ENCODE assay signal across 1 cellular context in the genomic region with DNA sequence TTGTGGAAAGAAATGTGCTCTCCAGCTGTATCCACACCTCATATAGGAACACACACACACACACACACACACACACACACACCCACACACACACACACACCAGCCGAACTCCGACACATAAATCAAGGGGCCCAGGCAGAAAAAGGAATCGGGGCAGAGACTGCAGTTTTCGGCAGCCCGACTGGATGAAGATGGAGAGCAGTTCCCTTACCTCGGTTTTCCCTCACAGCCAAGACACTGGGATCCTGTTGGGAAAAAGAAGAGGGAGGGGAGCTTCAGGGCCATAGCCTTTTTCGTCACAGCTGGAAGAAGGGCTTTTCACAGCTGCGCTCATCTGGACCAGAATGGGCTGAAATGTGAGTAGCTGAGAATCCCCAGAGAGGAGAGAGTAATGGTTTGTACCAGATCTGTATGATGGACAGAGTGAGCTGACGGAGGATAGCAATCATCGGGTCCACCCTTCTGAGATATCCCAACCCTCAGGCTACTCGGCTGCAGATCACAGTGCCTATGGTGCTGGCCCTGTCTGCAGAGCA.
TF ChIP-seq lines count a peak whose summit lies in the region.

No MANE protein-coding gene starts in this region.

TF ChIP-seq in GM23338, 12 proteins besides CTCF, POLR2A, EP300 and RAD21 (continued from another document):
- TF ChIP-seq, protein P1, sequence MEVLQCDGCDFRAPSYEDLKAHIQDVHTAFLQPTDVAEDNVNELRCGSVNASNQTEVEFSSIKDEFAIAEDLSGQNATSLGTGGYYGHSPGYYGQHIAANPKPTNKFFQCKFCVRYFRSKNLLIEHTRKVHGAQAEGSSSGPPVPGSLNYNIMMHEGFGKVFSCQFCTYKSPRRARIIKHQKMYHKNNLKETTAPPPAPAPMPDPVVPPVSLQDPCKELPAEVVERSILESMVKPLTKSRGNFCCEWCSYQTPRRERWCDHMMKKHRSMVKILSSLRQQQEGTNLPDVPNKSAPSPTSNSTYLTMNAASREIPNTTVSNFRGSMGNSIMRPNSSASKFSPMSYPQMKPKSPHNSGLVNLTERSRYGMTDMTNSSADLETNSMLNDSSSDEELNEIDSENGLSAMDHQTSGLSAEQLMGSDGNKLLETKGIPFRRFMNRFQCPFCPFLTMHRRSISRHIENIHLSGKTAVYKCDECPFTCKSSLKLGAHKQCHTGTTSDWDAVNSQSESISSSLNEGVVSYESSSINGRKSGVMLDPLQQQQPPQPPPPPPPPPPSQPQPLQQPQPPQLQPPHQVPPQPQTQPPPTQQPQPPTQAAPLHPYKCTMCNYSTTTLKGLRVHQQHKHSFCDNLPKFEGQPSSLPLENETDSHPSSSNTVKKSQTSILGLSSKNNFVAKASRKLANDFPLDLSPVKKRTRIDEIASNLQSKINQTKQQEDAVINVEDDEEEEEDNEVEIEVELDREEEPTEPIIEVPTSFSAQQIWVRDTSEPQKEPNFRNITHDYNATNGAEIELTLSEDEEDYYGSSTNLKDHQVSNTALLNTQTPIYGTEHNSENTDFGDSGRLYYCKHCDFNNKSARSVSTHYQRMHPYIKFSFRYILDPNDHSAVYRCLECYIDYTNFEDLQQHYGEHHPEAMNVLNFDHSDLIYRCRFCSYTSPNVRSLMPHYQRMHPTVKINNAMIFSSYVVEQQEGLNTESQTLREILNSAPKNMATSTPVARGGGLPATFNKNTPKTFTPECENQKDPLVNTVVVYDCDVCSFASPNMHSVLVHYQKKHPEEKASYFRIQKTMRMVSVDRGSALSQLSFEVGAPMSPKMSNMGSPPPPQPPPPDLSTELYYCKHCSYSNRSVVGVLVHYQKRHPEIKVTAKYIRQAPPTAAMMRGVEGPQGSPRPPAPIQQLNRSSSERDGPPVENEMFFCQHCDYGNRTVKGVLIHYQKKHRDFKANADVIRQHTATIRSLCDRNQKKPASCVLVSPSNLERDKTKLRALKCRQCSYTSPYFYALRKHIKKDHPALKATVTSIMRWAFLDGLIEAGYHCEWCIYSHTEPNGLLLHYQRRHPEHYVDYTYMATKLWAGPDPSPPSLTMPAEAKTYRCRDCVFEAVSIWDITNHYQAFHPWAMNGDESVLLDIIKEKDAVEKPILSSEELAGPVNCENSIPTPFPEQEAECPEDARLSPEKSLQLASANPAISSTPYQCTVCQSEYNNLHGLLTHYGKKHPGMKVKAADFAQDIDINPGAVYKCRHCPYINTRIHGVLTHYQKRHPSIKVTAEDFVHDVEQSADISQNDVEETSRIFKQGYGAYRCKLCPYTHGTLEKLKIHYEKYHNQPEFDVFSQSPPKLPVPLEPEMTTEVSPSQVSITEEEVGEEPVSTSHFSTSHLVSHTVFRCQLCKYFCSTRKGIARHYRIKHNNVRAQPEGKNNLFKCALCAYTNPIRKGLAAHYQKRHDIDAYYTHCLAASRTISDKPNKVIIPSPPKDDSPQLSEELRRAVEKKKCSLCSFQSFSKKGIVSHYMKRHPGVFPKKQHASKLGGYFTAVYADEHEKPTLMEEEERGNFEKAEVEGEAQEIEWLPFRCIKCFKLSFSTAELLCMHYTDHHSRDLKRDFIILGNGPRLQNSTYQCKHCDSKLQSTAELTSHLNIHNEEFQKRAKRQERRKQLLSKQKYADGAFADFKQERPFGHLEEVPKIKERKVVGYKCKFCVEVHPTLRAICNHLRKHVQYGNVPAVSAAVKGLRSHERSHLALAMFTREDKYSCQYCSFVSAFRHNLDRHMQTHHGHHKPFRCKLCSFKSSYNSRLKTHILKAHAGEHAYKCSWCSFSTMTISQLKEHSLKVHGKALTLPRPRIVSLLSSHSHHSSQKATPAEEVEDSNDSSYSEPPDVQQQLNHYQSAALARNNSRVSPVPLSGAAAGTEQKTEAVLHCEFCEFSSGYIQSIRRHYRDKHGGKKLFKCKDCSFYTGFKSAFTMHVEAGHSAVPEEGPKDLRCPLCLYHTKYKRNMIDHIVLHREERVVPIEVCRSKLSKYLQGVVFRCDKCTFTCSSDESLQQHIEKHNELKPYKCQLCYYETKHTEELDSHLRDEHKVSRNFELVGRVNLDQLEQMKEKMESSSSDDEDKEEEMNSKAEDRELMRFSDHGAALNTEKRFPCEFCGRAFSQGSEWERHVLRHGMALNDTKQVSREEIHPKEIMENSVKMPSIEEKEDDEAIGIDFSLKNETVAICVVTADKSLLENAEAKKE (CRISPR knock-in tag; IDR thresholded peaks at IDR 0.05): no peak
- TF ChIP-seq, protein P2, sequence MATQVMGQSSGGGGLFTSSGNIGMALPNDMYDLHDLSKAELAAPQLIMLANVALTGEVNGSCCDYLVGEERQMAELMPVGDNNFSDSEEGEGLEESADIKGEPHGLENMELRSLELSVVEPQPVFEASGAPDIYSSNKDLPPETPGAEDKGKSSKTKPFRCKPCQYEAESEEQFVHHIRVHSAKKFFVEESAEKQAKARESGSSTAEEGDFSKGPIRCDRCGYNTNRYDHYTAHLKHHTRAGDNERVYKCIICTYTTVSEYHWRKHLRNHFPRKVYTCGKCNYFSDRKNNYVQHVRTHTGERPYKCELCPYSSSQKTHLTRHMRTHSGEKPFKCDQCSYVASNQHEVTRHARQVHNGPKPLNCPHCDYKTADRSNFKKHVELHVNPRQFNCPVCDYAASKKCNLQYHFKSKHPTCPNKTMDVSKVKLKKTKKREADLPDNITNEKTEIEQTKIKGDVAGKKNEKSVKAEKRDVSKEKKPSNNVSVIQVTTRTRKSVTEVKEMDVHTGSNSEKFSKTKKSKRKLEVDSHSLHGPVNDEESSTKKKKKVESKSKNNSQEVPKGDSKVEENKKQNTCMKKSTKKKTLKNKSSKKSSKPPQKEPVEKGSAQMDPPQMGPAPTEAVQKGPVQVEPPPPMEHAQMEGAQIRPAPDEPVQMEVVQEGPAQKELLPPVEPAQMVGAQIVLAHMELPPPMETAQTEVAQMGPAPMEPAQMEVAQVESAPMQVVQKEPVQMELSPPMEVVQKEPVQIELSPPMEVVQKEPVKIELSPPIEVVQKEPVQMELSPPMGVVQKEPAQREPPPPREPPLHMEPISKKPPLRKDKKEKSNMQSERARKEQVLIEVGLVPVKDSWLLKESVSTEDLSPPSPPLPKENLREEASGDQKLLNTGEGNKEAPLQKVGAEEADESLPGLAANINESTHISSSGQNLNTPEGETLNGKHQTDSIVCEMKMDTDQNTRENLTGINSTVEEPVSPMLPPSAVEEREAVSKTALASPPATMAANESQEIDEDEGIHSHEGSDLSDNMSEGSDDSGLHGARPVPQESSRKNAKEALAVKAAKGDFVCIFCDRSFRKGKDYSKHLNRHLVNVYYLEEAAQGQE (IDR thresholded peaks at IDR 0.05; ENCODE audit: unreplicated experiment): no peak
- TF ChIP-seq ZNF114 (CRISPR knock-in tag; IDR thresholded peaks at IDR 0.05): no peak
- no peak for TF ChIP-seq ZNF331 (CRISPR knock-in tag; IDR thresholded peaks at IDR 0.05; ENCODE audit: low read depth)
